25 cellular contexts compared by ENCODE assay signal in the genomic region with DNA sequence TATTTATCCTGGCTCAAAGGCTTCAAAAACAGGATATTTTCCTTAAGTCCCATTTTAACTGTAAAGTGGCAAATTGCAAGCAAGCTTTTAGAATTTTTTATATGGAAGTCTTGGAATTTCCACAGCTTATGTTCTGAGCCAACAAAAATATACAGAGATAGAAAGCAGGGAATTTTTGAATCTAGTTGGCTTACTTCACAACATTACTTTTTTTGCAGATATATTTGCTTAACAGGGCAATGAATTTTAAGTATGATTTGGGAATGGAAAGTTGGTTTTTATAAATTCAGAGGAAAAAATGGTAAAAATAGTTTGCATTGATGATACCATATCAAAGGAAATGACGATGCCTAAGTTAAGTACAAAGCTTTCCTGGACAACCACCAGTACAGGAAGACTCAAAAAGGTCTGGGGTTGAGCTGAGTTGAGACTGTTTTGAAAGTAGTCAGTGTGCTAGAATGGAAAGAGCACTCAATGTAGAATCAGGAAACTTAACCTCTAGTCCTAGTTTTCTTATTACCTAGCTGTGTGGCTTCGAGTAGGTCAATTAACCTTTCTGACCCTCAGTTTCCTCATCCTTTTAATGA. TPM values are rescaled to one million over a fixed set of nuclear protein-coding genes. Genes with fewer than 3 reads are reported as not detected.
DNase-seq lines count a peak whose midpoint lies in the region; ATAC-seq and TF ChIP-seq lines count a peak whose summit lies in the region.
"Had no signal": no experiment of that assay in that cellular context is flagged by ENCODE, and none has a peak within 500 bp of the region (broad histone marks: within the 10 kb centered on the region; RNA-seq: fewer than 3 reads in every experiment).

No MANE protein-coding gene starts in this region.

- peak overlapping the region; percentile 32 for H2AFZ ChIP-seq in osteoblast (ENCODE audit: low read length)

- no peaks in the 10 kb centered on the region for H4K20me1 ChIP-seq in osteoblast (ENCODE audit: insufficient read depth, low read length)
- H4K20me1 ChIP-seq: BLaER1 treated with 17β-estradiol and CSF1 and Interleukin-3, amounts not matched to agents 10 nM and 100 nM had no signal

- DNase-seq in EL (peak; percentile 25), fibroblast of gingiva (ENCODE audit: low read depth) (peak; percentile 15), osteoblast (ENCODE audit: insufficient read length, low spot score, missing footprints) (no peak), SW 1271 (lab: John Stamatoyannopoulos, UW) (no peak)
- DNase-seq in activated naive CD8-positive, alpha-beta T cell treated with anti-CD3 and anti-CD28 coated beads, Interleukin-2, amount 50 U/mL, for 24 hours = no peak
- DNase-seq: activated CD8-positive, alpha-beta memory T cell treated with anti-CD3 and anti-CD28 coated beads for 24 hours; activated naive CD4-positive, alpha-beta T cell treated with anti-CD3 and anti-CD28 coated beads for 36 hours; activated T-cell treated with anti-CD3 and anti-CD28 coated beads, Interleukin-2, amount 50 U/mL, for 24 hours; body of pancreas; Caco-2; DND-41; foreskin melanocyte; islet precursor cell; NCI-H1092; NCI-H2029 treated with DMSO at 0.1 percent for 48 hours; NCI-H82; stimulated activated CD8-positive, alpha-beta memory T cell treated with anti-CD3 and anti-CD28 coated beads, Interleukin-4, amount 100 ng/mL, for 48 hours had no signal

- H3K27me3 ChIP-seq in osteoblast (ENCODE audit: insufficient read depth, low read length) = no peaks in the 10 kb centered on the region
- H3K27me3 ChIP-seq: BLaER1 treated with 17β-estradiol and CSF1 and Interleukin-3, amounts not matched to agents 10 nM and 100 nM; body of pancreas; neutrophil had no signal

- TF ChIP-seq POLR2A in GM18505 (IDR thresholded peaks at IDR 0.05; ENCODE audit: borderline replicate concordance, extremely low read depth, insufficient read depth, insufficient read length) = no peak

- no peak for TF ChIP-seq CTCF in osteoblast (IDR thresholded peaks at IDR 0.05; ENCODE audit: extremely low read depth, low read depth, low read length)

- H3K36me3 Mint-ChIP-seq in activated naive CD8-positive, alpha-beta T cell treated with anti-CD3 and anti-CD28 coated beads, Interleukin-2, amount 50 U/mL, for 24 hours (ENCODE audit: low read depth) = no peaks in the 10 kb centered on the region

- peaks cover 5% of the 10 kb centered on the region for H3K27me3 Mint-ChIP-seq in activated naive CD8-positive, alpha-beta T cell treated with anti-CD3 and anti-CD28 coated beads, Interleukin-2, amount 50 U/mL, for 24 hours

- H3K4me1 Mint-ChIP-seq in activated naive CD8-positive, alpha-beta T cell treated with anti-CD3 and anti-CD28 coated beads, Interleukin-2, amount 50 U/mL, for 24 hours = peaks cover 25% of the 10 kb centered on the region

- H3K4me3 ChIP-seq in osteoblast (ENCODE audit: insufficient read depth, low read length) = no peak overlapping the region
- H3K4me3 ChIP-seq: BLaER1 treated with 17β-estradiol and CSF1 and Interleukin-3, amounts not matched to agents 10 nM and 100 nM; body of pancreas; coronary artery had no signal

- H3K79me2 ChIP-seq in osteoblast (ENCODE audit: insufficient read depth, low read length) = no peaks in the 10 kb centered on the region

- peak overlapping the region; percentile 52 for H3K4me2 ChIP-seq in osteoblast (ENCODE audit: insufficient read depth, low read length)
- H3K4me2 ChIP-seq: BLaER1 treated with 17β-estradiol and CSF1 and Interleukin-3, amounts not matched to agents 10 nM and 100 nM had no signal

- H3K27ac ChIP-seq in osteoblast (ENCODE audit: low read depth, low read length) = peak overlapping the region; percentile 27
- H3K27ac ChIP-seq: BLaER1 treated with 17β-estradiol and CSF1 and Interleukin-3, amounts not matched to agents 10 nM and 100 nM; body of pancreas; neutrophil had no signal

- H3K4me1 ChIP-seq in osteoblast (ENCODE audit: insufficient read depth, low read length) = peaks cover 45% of the 10 kb centered on the region
- H3K4me1 ChIP-seq: BLaER1 treated with 17β-estradiol and CSF1 and Interleukin-3, amounts not matched to agents 10 nM and 100 nM had no signal

- H3K9me3 Mint-ChIP-seq in activated naive CD8-positive, alpha-beta T cell treated with anti-CD3 and anti-CD28 coated beads, Interleukin-2, amount 50 U/mL, for 24 hours = no peaks in the 10 kb centered on the region
- H3K9me3 Mint-ChIP-seq: activated naive CD4-positive, alpha-beta T cell treated with anti-CD3 and anti-CD28 coated beads for 36 hours; activated T-cell treated with anti-CD3 and anti-CD28 coated beads, Interleukin-2, amount 50 U/mL, for 24 hours had no signal

- H3K4me3 Mint-ChIP-seq in activated naive CD8-positive, alpha-beta T cell treated with anti-CD3 and anti-CD28 coated beads, Interleukin-2, amount 50 U/mL, for 24 hours = no peak overlapping the region
- H3K4me3 Mint-ChIP-seq: activated naive CD4-positive, alpha-beta T cell treated with anti-CD3 and anti-CD28 coated beads for 36 hours; activated T-cell treated with anti-CD3 and anti-CD28 coated beads, Interleukin-2, amount 50 U/mL, for 24 hours had no signal

- ATAC-seq in activated naive CD8-positive, alpha-beta T cell treated with anti-CD3 and anti-CD28 coated beads, Interleukin-2, amount 50 U/mL, for 24 hours = no peak
- no peak for ATAC-seq in GM18505 (IDR thresholded peaks at IDR 0.05; ENCODE audit: unreplicated experiment)
- no peak for ATAC-seq in GM19351 (IDR thresholded peaks at IDR 0.05; ENCODE audit: unreplicated experiment)
- ATAC-seq: activated CD4-positive, CD25-positive, alpha-beta regulatory T cell treated with anti-CD3 and anti-CD28 coated beads, Interleukin-2, amount 50 U/mL, for 24 hours; body of pancreas had no signal

- H3K9me3 ChIP-seq in osteoblast (ENCODE audit: low read depth, low read length) = no peaks in the 10 kb centered on the region
- H3K9me3 ChIP-seq: body of pancreas, Caco-2, neutrophil had no signal

- H3K27ac Mint-ChIP-seq in activated naive CD8-positive, alpha-beta T cell treated with anti-CD3 and anti-CD28 coated beads, Interleukin-2, amount 50 U/mL, for 24 hours = peak overlapping the region; percentile 11
- H3K27ac Mint-ChIP-seq: activated naive CD4-positive, alpha-beta T cell treated with anti-CD3 and anti-CD28 coated beads for 36 hours; activated T-cell treated with anti-CD3 and anti-CD28 coated beads, Interleukin-2, amount 50 U/mL, for 24 hours had no signal

- no peaks in the 10 kb centered on the region for H3K36me3 ChIP-seq in osteoblast (ENCODE audit: insufficient read depth, low read length)
- H3K36me3 ChIP-seq: BLaER1 treated with 17β-estradiol and CSF1 and Interleukin-3, amounts not matched to agents 10 nM and 100 nM; neutrophil had no signal

RNA-seq across cellular contexts. Expression of a gene that starts 11.0 kb away (rescaled TPM):
- 382 and 511 TPM in 2 replicates for total RNA-seq in osteoblast
- total RNA-seq: activated naive CD4-positive, alpha-beta T cell treated with anti-CD3 and anti-CD28 coated beads for 36 hours; Caco-2; H1; OCI-LY7 had no signal

Comparison
In these comparisons a context has a peak if more than half of its experiments do, and no peak if none do; other contexts are left out.
1. DNase-seq: peak in EL (single experiment) and fibroblast of gingiva (single experiment); none in activated naive CD8-positive, alpha-beta T cell treated with anti-CD3 and anti-CD28 coated beads, Interleukin-2, amount 50 U/mL, for 24 hours (single experiment), osteoblast (single experiment) and SW 1271 (0 of 2).